9 cellular contexts compared by ENCODE assay signal in the genomic region with DNA sequence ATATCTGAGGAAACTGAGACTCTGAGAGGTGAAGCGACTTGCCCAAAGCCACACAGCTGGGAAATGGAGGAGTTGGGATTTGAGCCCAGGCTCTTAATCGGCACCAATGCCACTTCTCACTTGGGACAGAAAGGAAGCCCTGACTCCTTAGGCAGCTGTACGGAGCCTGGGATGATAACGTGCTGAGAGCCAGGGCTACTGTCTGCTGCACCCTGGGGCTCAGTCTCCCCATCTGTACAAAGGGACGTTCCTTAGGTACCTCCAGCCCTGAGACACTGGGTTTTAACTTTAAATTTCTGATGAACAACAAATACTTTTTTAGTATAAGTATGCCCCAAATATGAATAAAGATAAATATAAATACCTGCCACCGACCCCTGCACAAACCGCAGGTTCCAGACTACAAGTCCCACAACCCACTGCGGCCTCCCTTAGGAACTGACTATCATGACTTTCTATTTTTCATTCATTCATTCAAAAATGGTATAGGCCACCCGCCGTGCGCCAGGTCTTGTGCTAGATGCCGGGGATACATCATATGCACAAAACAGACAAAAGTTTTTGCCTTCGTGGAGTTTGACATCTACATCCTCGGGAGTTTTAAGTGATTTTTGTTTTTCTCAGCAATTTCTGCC. TPM values are rescaled to one million over a fixed set of nuclear protein-coding genes. Genes with fewer than 3 reads are reported as not detected.
DNase-seq lines count a peak whose midpoint lies in the region; ATAC-seq and TF ChIP-seq lines count a peak whose summit lies in the region.
"Had no signal": no experiment of that assay in that cellular context is flagged by ENCODE, and none has a peak within 500 bp of the region (broad histone marks: within the 10 kb centered on the region; RNA-seq: fewer than 3 reads in every experiment).

No MANE protein-coding gene starts in this region.

- peak overlapping the region; percentile 72 to 97 (median 90) for H3K4me3 ChIP-seq in Peyer's patch

- peak overlapping the region; percentile 68 to 97 (median 83) for H3K27ac ChIP-seq in Peyer's patch

- TF ChIP-seq POLR2A in Peyer's patch (IDR thresholded peaks at IDR 0.05): no peak

- peak; percentile 25 for ATAC-seq in GM19023 (IDR thresholded peaks at IDR 0.05; ENCODE audit: unreplicated experiment)
- ATAC-seq in HG03521 (IDR thresholded peaks at IDR 0.05; ENCODE audit: unreplicated experiment): peak; percentile 7
- ATAC-seq in left ventricle myocardium superior: peak; percentile 62
- ATAC-seq in sciatic nerve: peak; percentile 79
- no peak for ATAC-seq in GM19328 (IDR thresholded peaks at IDR 0.05; ENCODE audit: unreplicated experiment)

- H3K4me1 ChIP-seq in Peyer's patch: peaks cover 6 to 30% (median 23%) of the 10 kb centered on the region in 4 donors

- no peaks in the 10 kb centered on the region for H3K9me3 Mint-ChIP-seq in activated naive CD8-positive, alpha-beta T cell treated with anti-CD3 and anti-CD28 coated beads for 36 hours

- peaks cover 34% of the 10 kb centered on the region for H3K36me3 Mint-ChIP-seq in activated naive CD8-positive, alpha-beta T cell treated with anti-CD3 and anti-CD28 coated beads for 36 hours

- H3K27me3 Mint-ChIP-seq in activated naive CD8-positive, alpha-beta T cell treated with anti-CD3 and anti-CD28 coated beads for 36 hours: no peaks in the 10 kb centered on the region

- DNase-seq in AG08395 (ENCODE audit: low spot score) (peak; percentile 48), Peyer's patch (peak in 2 of 3 donors; percentile 81 to 86), left ventricle myocardium superior (peak; percentile 82), sciatic nerve (ENCODE audit: low spot score) (peak; percentile 84)
- peak; percentile 58 for DNase-seq in activated naive CD8-positive, alpha-beta T cell treated with anti-CD3 and anti-CD28 coated beads for 36 hours

- H3K9me3 ChIP-seq in Peyer's patch: no peaks in the 10 kb centered on the region

- intact Hi-C loops in left ventricle myocardium superior (cut with micrococcal nuclease) (no loop called here), sciatic nerve (cut with DNase I) (no loop called here)

- H3K4me1 Mint-ChIP-seq in activated naive CD8-positive, alpha-beta T cell treated with anti-CD3 and anti-CD28 coated beads for 36 hours: peaks cover 48% of the 10 kb centered on the region

- no peaks in the 10 kb centered on the region for H3K36me3 ChIP-seq in Peyer's patch

- no peaks in the 10 kb centered on the region for H3K27me3 ChIP-seq in Peyer's patch

- H3K27ac Mint-ChIP-seq in activated naive CD8-positive, alpha-beta T cell treated with anti-CD3 and anti-CD28 coated beads for 36 hours: peak overlapping the region; percentile 97

- no peak for TF ChIP-seq CTCF in Peyer's patch (IDR thresholded peaks at IDR 0.05)

- H3K4me3 Mint-ChIP-seq in activated naive CD8-positive, alpha-beta T cell treated with anti-CD3 and anti-CD28 coated beads for 36 hours: peak overlapping the region; percentile 89

RNA-seq across cellular contexts. Expression of gene NCLN, which starts 0.8 kb away (rescaled TPM):
- 100 to 1,000 TPM in 3 of 4 donors, 10 to 100 TPM in 1; 84.2 to 126 (median 117) TPM for total RNA-seq in Peyer's patch
- 10 to 100 TPM; 86.5 to 91.3 TPM for total RNA-seq in activated naive CD8-positive, alpha-beta T cell treated with anti-CD3 and anti-CD28 coated beads for 36 hours
- total RNA-seq in left ventricle myocardium superior: 27.8 TPM
- total RNA-seq in sciatic nerve: 25.4 TPM

RNA-seq across cellular contexts. Expression of gene S1PR4, which starts 6.4 kb away (rescaled TPM):
- total RNA-seq in Peyer's patch (1 to 10 TPM; 1.6 to 9.9 (median 2.5) TPM), left ventricle myocardium superior (1.0 TPM), sciatic nerve (3.1 TPM)
- 10 to 100 TPM; 37.5 to 42.7 TPM for total RNA-seq in activated naive CD8-positive, alpha-beta T cell treated with anti-CD3 and anti-CD28 coated beads for 36 hours

RNA-seq across cellular contexts. Expression of gene CELF5, which starts 39.5 kb away (rescaled TPM):
- total RNA-seq in Peyer's patch: not detected
- under 1 TPM; 0.16 to 0.29 TPM for total RNA-seq in activated naive CD8-positive, alpha-beta T cell treated with anti-CD3 and anti-CD28 coated beads for 36 hours
- total RNA-seq in left ventricle myocardium superior: not detected
- total RNA-seq in sciatic nerve: 0.18 TPM
- total RNA-seq: subcutaneous adipose tissue had no signal

RNA-seq across cellular contexts. Expression of gene GNA15, which starts 49.1 kb away (rescaled TPM):
- 10 to 100 TPM in 1 of 4 donors, 1 to 10 TPM in 2, not detected in 1; 1.2 to 12.4 (median 1.5) TPM for total RNA-seq in Peyer's patch
- 1 to 10 TPM; 7.5 to 7.8 TPM for total RNA-seq in activated naive CD8-positive, alpha-beta T cell treated with anti-CD3 and anti-CD28 coated beads for 36 hours
- 2.1 TPM for total RNA-seq in left ventricle myocardium superior
- total RNA-seq in sciatic nerve: 9.5 TPM
